ENCODE assay signal across 8 cellular contexts in genomic region chr5:141475625-141476131, GRCh38. TPM values are rescaled to one million over a fixed set of nuclear protein-coding genes. Genes with fewer than 3 reads are reported as not detected.
DNase-seq lines count a peak whose midpoint lies in the region; ATAC-seq, FAIRE-seq and TF ChIP-seq lines count a peak whose summit lies in the region.

Gene PCDHGC3, plus strand, starts transcription at chr5:141475966. Its CDS starts 151 bp downstream, at chr5:141476117.

- peak; percentile 97 for DNase-seq in G401 (ENCODE audit: low spot score)
- peak; percentile 91 for DNase-seq in RCC 7860 (ENCODE audit: low spot score)
- peak; percentile 83 to 96 for DNase-seq in ascending aorta (ENCODE audit: low spot score in 2 of 2)
- peak; percentile 97 for DNase-seq in right atrium auricular region (ENCODE audit: low spot score)
- DNase-seq in trophoblast cell = peak; percentile 68 to 69
- no peak for DNase-seq in cortex of kidney (lab: John Stamatoyannopoulos, UW)

- no CpG with 5 or more reads among the region's 28 CpGs for WGBS in trophoblast cell (ENCODE audit: extremely low coverage, insufficient coverage, insufficient read length)

- peak within 1 kb of the TSS; percentile 41 for H3K4ac ChIP-seq in trophoblast cell (ENCODE audit: low read depth, low read length)

- TF ChIP-seq CTCF in ascending aorta (IDR thresholded peaks at IDR 0.05) = peak; percentile 25 to 57 (median 57)
- peak in 1 of 2 donors; percentile 64 for TF ChIP-seq CTCF in right atrium auricular region (IDR thresholded peaks at IDR 0.05)

- intact Hi-C loops in ascending aorta (cut with DNase I) = loop anchor here (1.0 to 5.0 kb wide), 4 partner anchors 34 to 142 kb away; partner anchors contain the start of gene DIAPH1

- H4K91ac ChIP-seq in trophoblast cell (ENCODE audit: low read depth, low read length) = peak within 1 kb of the TSS; percentile 88

- no peaks in the 10 kb centered on the region for H3K27me3 ChIP-seq in ascending aorta
- no peaks in the 10 kb centered on the region for H3K27me3 ChIP-seq in right atrium auricular region
- H3K27me3 ChIP-seq in trophoblast cell (ENCODE audit: insufficient read depth, low read length) = no peaks in the 10 kb centered on the region

- no peaks in the 10 kb centered on the region for H3K36me3 ChIP-seq in ascending aorta
- H3K36me3 ChIP-seq in right atrium auricular region = no peaks in the 10 kb centered on the region
- H3K36me3 ChIP-seq in trophoblast cell (ENCODE audit: control insufficient read depth in 1 of 2, insufficient read depth in 2 of 2, low read length in 2 of 2) = peaks cover 8 to 18% of the 10 kb centered on the region in 2 experiments

- peaks cover 9% of the 10 kb centered on the region for H3K79me1 ChIP-seq in trophoblast cell (ENCODE audit: low read length)

- no peak within 1 kb of the TSS for H3K23ac ChIP-seq in trophoblast cell (ENCODE audit: low read length)

- peak within 1 kb of the TSS; percentile 95 to 99 (median 97) for H3K4me3 Mint-ChIP-seq in IgD-negative memory B cell

- H3K4me1 ChIP-seq in ascending aorta = peaks cover 15 to 34% of the 10 kb centered on the region in 2 donors
- peaks cover 0 to 29% of the 10 kb centered on the region in 2 donors for H3K4me1 ChIP-seq in right atrium auricular region
- H3K4me1 ChIP-seq in trophoblast cell (ENCODE audit: control insufficient read depth in 1 of 2, insufficient read depth in 2 of 2, low read length in 2 of 2) = peaks cover 13 to 22% of the 10 kb centered on the region in 2 experiments

- H2BK120ac ChIP-seq in trophoblast cell (ENCODE audit: insufficient read depth, low read length, poor library complexity) = peak within 1 kb of the TSS; percentile 70

- FAIRE-seq in RCC 7860 (lab: Jason Lieb, UNC) = peak; percentile 88

- peak within 1 kb of the TSS; percentile 71 for H4K8ac ChIP-seq in trophoblast cell (ENCODE audit: low read depth, low read length)

- in situ Hi-C loops in G401 (cut with HindIII; ENCODE audit: low sequenced_read_pairs) = no loop called here

- peak within 1 kb of the TSS; percentile 77 to 83 for H3K4me3 ChIP-seq in ascending aorta
- peak within 1 kb of the TSS; percentile 60 to 65 for H3K4me3 ChIP-seq in right atrium auricular region
- H3K4me3 ChIP-seq in trophoblast cell (ENCODE audit: low read depth, low read length) = peak within 1 kb of the TSS; percentile 72

- peak within 1 kb of the TSS in 2 of 3 donors; percentile 35 to 47 for H3K27ac Mint-ChIP-seq in IgD-negative memory B cell

- peak within 1 kb of the TSS; percentile 47 for H2BK12ac ChIP-seq in trophoblast cell (ENCODE audit: low read length)

- H3K27ac ChIP-seq in ascending aorta (peak within 1 kb of the TSS; percentile 90 to 92), right atrium auricular region (peak within 1 kb of the TSS; percentile 87 to 88), trophoblast cell (ENCODE audit: low read depth, low read length) (peak within 1 kb of the TSS; percentile 73)

- H2AFZ ChIP-seq in trophoblast cell (ENCODE audit: insufficient read depth, low read length, poor library complexity) = peak within 1 kb of the TSS; percentile 40

- peak within 1 kb of the TSS; percentile 67 for H3K18ac ChIP-seq in trophoblast cell (ENCODE audit: low read length)

- peak within 1 kb of the TSS; percentile 78 for H3K4me2 ChIP-seq in trophoblast cell (ENCODE audit: low read length)

- H3K9me3 Mint-ChIP-seq in IgD-negative memory B cell = no peaks in the 10 kb centered on the region

- ATAC-seq in GM21737 (IDR thresholded peaks at IDR 0.05; ENCODE audit: unreplicated experiment) = peak; percentile 98

- H3K4me1 Mint-ChIP-seq in IgD-negative memory B cell = peaks cover 9 to 20% (median 17%) of the 10 kb centered on the region in 3 donors

- no peaks in the 10 kb centered on the region for H3K36me3 Mint-ChIP-seq in IgD-negative memory B cell

- H3K79me2 ChIP-seq in trophoblast cell (ENCODE audit: control insufficient read depth, insufficient read depth, low read length, poor library complexity) = no peaks in the 10 kb centered on the region

- peak within 1 kb of the TSS; percentile 75 for H3K14ac ChIP-seq in trophoblast cell (ENCODE audit: low read length)

- H3K9me3 ChIP-seq in ascending aorta (no peaks in the 10 kb centered on the region), right atrium auricular region (no peaks in the 10 kb centered on the region), trophoblast cell (ENCODE audit: insufficient read depth, low read depth, low read length) (peaks cover 12% of the 10 kb centered on the region)

- peaks cover 34% of the 10 kb centered on the region for H3K27me3 Mint-ChIP-seq in IgD-negative memory B cell

- H3K9ac ChIP-seq in trophoblast cell (ENCODE audit: low read length) = peak within 1 kb of the TSS; percentile 19

- H4K12ac ChIP-seq in trophoblast cell (ENCODE audit: low read depth, low read length) = peak within 1 kb of the TSS; percentile 51

- H2AK5ac ChIP-seq in trophoblast cell (ENCODE audit: low read length) = no peak within 1 kb of the TSS

- peak within 1 kb of the TSS; percentile 18 for H2BK5ac ChIP-seq in trophoblast cell (ENCODE audit: low read depth, low read length, poor library complexity)

RNA-seq across cellular contexts. Expression of gene PCDHGC3, which starts in this region (rescaled TPM):
- total RNA-seq in G401 (2014; rRNA removed; shearing (Covaris generic)) = 1.0 and 7.7 TPM in 2 replicates
- 3.9 TPM for polyA plus RNA-seq in IgD-negative memory B cell
- total RNA-seq in ascending aorta (51.4 TPM), right atrium auricular region (10 to 100 TPM; 24.1 to 38.3 TPM)
- polyA plus RNA-seq in trophoblast cell (2013) = 129 and 131 TPM in 2 replicates
